Comparison of ENCODE assay signal across 8 cellular contexts in genomic region chr3:153643477-153643876, GRCh38.
DNase-seq lines count a peak whose midpoint lies in the region; ATAC-seq and TF ChIP-seq lines count a peak whose summit lies in the region.
"Not testable (repeated sequence)": the region's sequence is repeated elsewhere in the genome, so short reads cannot be mapped to it uniquely, and the experiment has no call there.

No MANE protein-coding gene starts in this region.

- H3K27ac ChIP-seq in CD4-positive, CD25-positive, alpha-beta regulatory T cell (ENCODE audit: insufficient read depth, low read length, poor library complexity, severe bottlenecking); H9 (ENCODE audit: insufficient read length, low read depth, low read length): not testable (repeated sequence)

- peaks cover 15 to 49% (median 25%) of the 10 kb centered on the region in 4 donors for H3K4me1 Mint-ChIP-seq in CD4-positive, CD25-positive, alpha-beta regulatory T cell
- H3K4me1 Mint-ChIP-seq in H9 (peaks cover 59 to 63% of the 10 kb centered on the region in 2 experiments), T-helper 17 cell (peaks cover 23% of the 10 kb centered on the region)
- H3K4me1 Mint-ChIP-seq in activated CD4-positive, alpha-beta memory T cell treated with anti-CD3 and anti-CD28 coated beads for 36 hours (ENCODE audit: low read depth): peaks cover 43% of the 10 kb centered on the region
- peaks cover 31% of the 10 kb centered on the region for H3K4me1 Mint-ChIP-seq in activated T-cell treated with anti-CD3 and anti-CD28 coated beads, Interleukin-2, amount 50 U/mL, for 72 hours (ENCODE audit: low read depth)
- H3K4me1 Mint-ChIP-seq in activated naive CD8-positive, alpha-beta T cell (ENCODE audit: low read depth): peaks cover 33% of the 10 kb centered on the region
- peaks cover 30 to 34% of the 10 kb centered on the region in 2 donors for H3K4me1 Mint-ChIP-seq in effector memory CD8-positive, alpha-beta T cell (ENCODE audit: low read depth in 2 of 2)
- H3K4me1 Mint-ChIP-seq in stimulated activated naive CD8-positive, alpha-beta T cell treated with anti-CD3 and anti-CD28 coated beads, Interleukin-15, Interleukin-2, amounts not matched to agents 100 ng/mL and 50 ng/mL, for 24 hours (ENCODE audit: low read depth): peaks cover 33% of the 10 kb centered on the region

- not testable (repeated sequence) for H3K4me1 ChIP-seq in CD4-positive, CD25-positive, alpha-beta regulatory T cell (ENCODE audit: control insufficient read depth, insufficient read depth, low read length, poor library complexity, severe bottlenecking)
- H3K4me1 ChIP-seq in H9 (ENCODE audit: insufficient read depth, low read length): peaks cover 12% of the 10 kb centered on the region

- CTCF ChIA-PET in activated CD4-positive, alpha-beta memory T cell treated with anti-CD3 and anti-CD28 coated beads for 36 hours (lab: Charles Lee): not testable (repeated sequence)

- not testable (repeated sequence) for H3K27me3 ChIP-seq in CD4-positive, CD25-positive, alpha-beta regulatory T cell (ENCODE audit: control insufficient read depth, insufficient read depth, low read length); H9 (ENCODE audit: insufficient read depth, low read length)

- H2BK12ac ChIP-seq in H9 (ENCODE audit: insufficient read length, low read depth, low read length): not testable (repeated sequence)

- H4K20me1 ChIP-seq in H9 (ENCODE audit: control insufficient read depth, insufficient read depth, insufficient read length): not testable (repeated sequence)

- not testable (repeated sequence) for H3K14ac ChIP-seq in H9 (ENCODE audit: insufficient read depth, low read length)

- H3K18ac ChIP-seq in H9 (ENCODE audit: insufficient read length, low read depth, low read length): not testable (repeated sequence)

- not testable (repeated sequence) for H3K9me3 ChIP-seq in CD4-positive, CD25-positive, alpha-beta regulatory T cell (ENCODE audit: control insufficient read depth in 2 of 2, low read length in 2 of 2); H9 (ENCODE audit: control insufficient read depth, low read depth, low read length); T-helper 17 cell (ENCODE audit: control insufficient read depth, low read length, poor library complexity, severe bottlenecking)

- not testable (repeated sequence) for H3K36me3 ChIP-seq in CD4-positive, CD25-positive, alpha-beta regulatory T cell (ENCODE audit: control insufficient read depth, insufficient read depth, low read length)

- not testable (repeated sequence) for TF ChIP-seq CTCF in H9 (conservative IDR thresholded peaks at IDR 0.05)

- not testable (repeated sequence) for H3K9ac ChIP-seq in H9 (ENCODE audit: extremely low read depth, insufficient read length, low read length)

- H3K4ac ChIP-seq in H9 (ENCODE audit: low read depth, low read length): not testable (repeated sequence)

- not testable (repeated sequence) for H3K27me3 Mint-ChIP-seq in CD4-positive, CD25-positive, alpha-beta regulatory T cell; H9 (ENCODE audit: low read depth); T-helper 17 cell; activated CD4-positive, alpha-beta memory T cell treated with anti-CD3 and anti-CD28 coated beads for 36 hours; activated T-cell treated with anti-CD3 and anti-CD28 coated beads, Interleukin-2, amount 50 U/mL, for 72 hours (ENCODE audit: low read depth); activated naive CD8-positive, alpha-beta T cell; effector memory CD8-positive, alpha-beta T cell; stimulated activated naive CD8-positive, alpha-beta T cell treated with anti-CD3 and anti-CD28 coated beads, Interleukin-15, Interleukin-2, amounts not matched to agents 100 ng/mL and 50 ng/mL, for 24 hours

- not testable (repeated sequence) for H4K8ac ChIP-seq in H9 (replicated peaks; ENCODE audit: insufficient read length, low read depth, low read length)

- H3K23me2 ChIP-seq in H9 (ENCODE audit: insufficient read length, low read depth, low read length, poor library complexity, severe bottlenecking): not testable (repeated sequence)

- H3K23ac ChIP-seq in H9 (ENCODE audit: insufficient read length, low read depth, low read length): not testable (repeated sequence)

- not testable (repeated sequence) for H2AFZ ChIP-seq in H9 (ENCODE audit: low read length)

- not testable (repeated sequence) for H2BK5ac ChIP-seq in H9 (ENCODE audit: insufficient read length, low read length)

- not testable (repeated sequence) for H2BK15ac ChIP-seq in H9 (ENCODE audit: low read depth, low read length)

- not testable (repeated sequence) for H3K79me2 ChIP-seq in H9 (ENCODE audit: insufficient read depth, low read length)

- POLR2A ChIA-PET in activated CD4-positive, alpha-beta memory T cell treated with anti-CD3 and anti-CD28 coated beads for 36 hours (lab: Charles Lee): interaction anchor here (0.9 kb wide), 1 partner anchor 201 kb away, joined by 3 read pairs; no protein-coding TSS in a partner anchor

- H3K4me3 ChIP-seq in CD4-positive, CD25-positive, alpha-beta regulatory T cell (ENCODE audit: low read depth, low read length): peak overlapping the region; percentile 19

- H3T11ph ChIP-seq in H9 (ENCODE audit: low read length): not testable (repeated sequence)

- H2BK120ac ChIP-seq in H9 (ENCODE audit: low read depth, low read length, poor library complexity, severe bottlenecking): not testable (repeated sequence)

- not testable (repeated sequence) for H3K9me3 Mint-ChIP-seq in CD4-positive, CD25-positive, alpha-beta regulatory T cell; activated CD4-positive, alpha-beta memory T cell treated with anti-CD3 and anti-CD28 coated beads for 36 hours; activated T-cell treated with anti-CD3 and anti-CD28 coated beads, Interleukin-2, amount 50 U/mL, for 72 hours; stimulated activated naive CD8-positive, alpha-beta T cell treated with anti-CD3 and anti-CD28 coated beads, Interleukin-15, Interleukin-2, amounts not matched to agents 100 ng/mL and 50 ng/mL, for 24 hours
- H3K9me3 Mint-ChIP-seq in H9: peaks cover 9 to 19% of the 10 kb centered on the region in 2 experiments
- peaks cover 11% of the 10 kb centered on the region for H3K9me3 Mint-ChIP-seq in activated naive CD8-positive, alpha-beta T cell (ENCODE audit: low read depth)
- H3K9me3 Mint-ChIP-seq in effector memory CD8-positive, alpha-beta T cell: peaks cover 5 to 10% of the 10 kb centered on the region in 2 donors

- not testable (repeated sequence) for H4K91ac ChIP-seq in H9 (ENCODE audit: insufficient read length, low read depth, low read length)

- H2AK5ac ChIP-seq in H9 (ENCODE audit: insufficient read length, low read length): not testable (repeated sequence)

- not testable (repeated sequence) for H3K79me1 ChIP-seq in H9 (ENCODE audit: insufficient read depth, low read depth, low read length, poor library complexity, severe bottlenecking)

- not testable (repeated sequence) for H3K36me3 Mint-ChIP-seq in CD4-positive, CD25-positive, alpha-beta regulatory T cell; T-helper 17 cell (ENCODE audit: low read depth); activated CD4-positive, alpha-beta memory T cell treated with anti-CD3 and anti-CD28 coated beads for 36 hours; activated T-cell treated with anti-CD3 and anti-CD28 coated beads, Interleukin-2, amount 50 U/mL, for 72 hours (ENCODE audit: insufficient read depth in 2 of 2); activated naive CD8-positive, alpha-beta T cell; effector memory CD8-positive, alpha-beta T cell (ENCODE audit: insufficient read depth); stimulated activated naive CD8-positive, alpha-beta T cell treated with anti-CD3 and anti-CD28 coated beads, Interleukin-15, Interleukin-2, amounts not matched to agents 100 ng/mL and 50 ng/mL, for 24 hours (ENCODE audit: low read depth)
- peaks cover 2 to 20% (median 12%) of the 10 kb centered on the region in 3 experiments; a peak in 6 of 7 replicates for H3K36me3 Mint-ChIP-seq in H9 (ENCODE audit: insufficient read depth in 1 of 3, low read depth in 3 of 3)

- DNase-seq in CD4-positive, CD25-positive, alpha-beta regulatory T cell: peak in 2 of 3 donors; percentile 39 to 54
- DNase-seq in H9; T-helper 17 cell; activated CD4-positive, alpha-beta memory T cell treated with anti-CD3 and anti-CD28 coated beads for 36 hours; activated T-cell treated with anti-CD3 and anti-CD28 coated beads, Interleukin-2, amount 50 U/mL, for 72 hours; effector memory CD8-positive, alpha-beta T cell: not testable (repeated sequence)

- peak overlapping the region; percentile 22 to 64 (median 44) for H3K4me3 Mint-ChIP-seq in CD4-positive, CD25-positive, alpha-beta regulatory T cell
- not testable (repeated sequence) for H3K4me3 Mint-ChIP-seq in H9; stimulated activated naive CD8-positive, alpha-beta T cell treated with anti-CD3 and anti-CD28 coated beads, Interleukin-15, Interleukin-2, amounts not matched to agents 100 ng/mL and 50 ng/mL, for 24 hours
- H3K4me3 Mint-ChIP-seq in T-helper 17 cell: peak overlapping the region; percentile 2
- H3K4me3 Mint-ChIP-seq in activated CD4-positive, alpha-beta memory T cell treated with anti-CD3 and anti-CD28 coated beads for 36 hours: peak overlapping the region; percentile 10
- H3K4me3 Mint-ChIP-seq in activated T-cell treated with anti-CD3 and anti-CD28 coated beads, Interleukin-2, amount 50 U/mL, for 72 hours: peak overlapping the region in 1 of 2 donors; percentile 40
- H3K4me3 Mint-ChIP-seq in activated naive CD8-positive, alpha-beta T cell: peak overlapping the region; percentile 22
- peak overlapping the region; percentile 57 to 60 for H3K4me3 Mint-ChIP-seq in effector memory CD8-positive, alpha-beta T cell

- ATAC-seq in CD4-positive, CD25-positive, alpha-beta regulatory T cell (ENCODE audit: low read depth in 2 of 2); T-helper 17 cell; activated T-cell treated with anti-CD3 and anti-CD28 coated beads, Interleukin-2, amount 50 U/mL, for 72 hours (replicated peaks in 1 of 2): not testable (repeated sequence)
- peak; percentile 43 for ATAC-seq in effector memory CD8-positive, alpha-beta T cell (replicated peaks)

- no CpG with 5 or more reads among the region's 2 CpGs for WGBS in H9 (ENCODE audit: extremely low coverage, insufficient read length, low lambda C conversion rate)

- intact Hi-C loops in activated CD4-positive, alpha-beta memory T cell treated with anti-CD3 and anti-CD28 coated beads for 36 hours (cut with micrococcal nuclease): loop anchor here (2.0 kb wide), 1 partner anchor 21 kb away; no protein-coding TSS in a partner anchor

- not testable (repeated sequence) for H2BK20ac ChIP-seq in H9 (ENCODE audit: low read depth, low read length, poor library complexity, severe bottlenecking)

- H3K27ac Mint-ChIP-seq in CD4-positive, CD25-positive, alpha-beta regulatory T cell: peak overlapping the region in 2 of 3 donors; percentile 32 to 66
- H3K27ac Mint-ChIP-seq in H9 (peak overlapping the region; percentile 61 to 99 (median 89); a peak in 6 of 7 replicates), T-helper 17 cell (peak overlapping the region; percentile 3)
- peak overlapping the region; percentile 1 for H3K27ac Mint-ChIP-seq in activated CD4-positive, alpha-beta memory T cell treated with anti-CD3 and anti-CD28 coated beads for 36 hours
- H3K27ac Mint-ChIP-seq in activated T-cell treated with anti-CD3 and anti-CD28 coated beads, Interleukin-2, amount 50 U/mL, for 72 hours: peak overlapping the region; percentile 83
- peak overlapping the region; percentile 13 for H3K27ac Mint-ChIP-seq in activated naive CD8-positive, alpha-beta T cell
- H3K27ac Mint-ChIP-seq in effector memory CD8-positive, alpha-beta T cell: peak overlapping the region; percentile 67 to 72
- H3K27ac Mint-ChIP-seq in stimulated activated naive CD8-positive, alpha-beta T cell treated with anti-CD3 and anti-CD28 coated beads, Interleukin-15, Interleukin-2, amounts not matched to agents 100 ng/mL and 50 ng/mL, for 24 hours: peak overlapping the region; percentile 10

- not testable (repeated sequence) for H4K5ac ChIP-seq in H9 (ENCODE audit: insufficient read length, low read depth, low read length)

- H3K56ac ChIP-seq in H9 (ENCODE audit: insufficient read length, low read depth, low read length): not testable (repeated sequence)

- H3K4me2 ChIP-seq in H9 (ENCODE audit: insufficient read depth, insufficient read length, low read length): not testable (repeated sequence)

Comparison
In these comparisons a context has a peak if more than half of its experiments do, and no peak if none do; other contexts are left out.
1. H3K27ac Mint-ChIP-seq: peak in every context shown above with its lines; median percentile 89 in H9; 83 in activated T-cell treated with anti-CD3 and anti-CD28 coated beads, Interleukin-2, amount 50 U/mL, for 72 hours; 70 in effector memory CD8-positive, alpha-beta T cell; 49 in CD4-positive, CD25-positive, alpha-beta regulatory T cell; 13 in activated naive CD8-positive, alpha-beta T cell; 10 in stimulated activated naive CD8-positive, alpha-beta T cell treated with anti-CD3 and anti-CD28 coated beads, Interleukin-15, Interleukin-2, amounts not matched to agents 100 ng/mL and 50 ng/mL, for 24 hours; 3 in T-helper 17 cell; 1 in activated CD4-positive, alpha-beta memory T cell treated with anti-CD3 and anti-CD28 coated beads for 36 hours.